ENCODE assay signal across 8 cellular contexts in genomic region chr3:127822836-127823589, GRCh38. TPM values are rescaled to one million over a fixed set of nuclear protein-coding genes. Genes with fewer than 3 reads are reported as not detected.
A peak's percentile ranks its signal among the peaks of the same experiment; 100 is the strongest.
DNase-seq lines count a peak whose midpoint lies in the region; ATAC-seq and TF ChIP-seq lines count a peak whose summit lies in the region.

No MANE protein-coding gene starts in this region.

- ATAC-seq in HG02678 (IDR thresholded peaks at IDR 0.05; ENCODE audit: unreplicated experiment), result peak; percentile 58

- peaks cover 73% of the 10 kb centered on the region for H3K27me3 Mint-ChIP-seq in activated naive CD4-positive, alpha-beta T cell treated with anti-CD3 and anti-CD28 coated beads, Interleukin-2, amount 10 ng/mL, durations not matched to agents 7 days and 5 days
- peaks cover 63% of the 10 kb centered on the region for H3K27me3 Mint-ChIP-seq in nephron progenitor cell (ENCODE audit: low read depth, poor library complexity)

- peak; percentile 35 for TF ChIP-seq CTCF in VCaP (conservative IDR thresholded peaks at IDR 0.05)
- TF ChIP-seq CTCF in fibroblast of pulmonary artery (IDR thresholded peaks at IDR 0.05; ENCODE audit: low read length, missing control alignments), result no peak
- TF ChIP-seq CTCF in nephron progenitor cell (IDR thresholded peaks at IDR 0.05), result no peak

- peaks cover 9% of the 10 kb centered on the region for H3K4me1 Mint-ChIP-seq in activated naive CD4-positive, alpha-beta T cell treated with anti-CD3 and anti-CD28 coated beads, Interleukin-2, amount 10 ng/mL, durations not matched to agents 7 days and 5 days
- peaks cover 31% of the 10 kb centered on the region for H3K4me1 Mint-ChIP-seq in nephron progenitor cell

- H3K27ac ChIP-seq in VCaP, result peak overlapping the region; percentile 94

- DNase-seq in activated naive CD4-positive, alpha-beta T cell treated with anti-CD3 and anti-CD28 coated beads, Interleukin-2, amount 10 ng/mL, durations not matched to agents 7 days and 5 days, result no peak
- DNase-seq in activated naive CD4-positive, alpha-beta T cell treated with Interleukin-2 at 50 U/mL for 16 hours, result no peak
- DNase-seq in fibroblast of pulmonary artery (ENCODE audit: low read depth) (no peak), nephron progenitor cell (peak; percentile 57), SK-N-DZ (ENCODE audit: low spot score) (no peak), OCI-M2 (lab: John Stamatoyannopoulos, UW; ENCODE audit: unreplicated experiment) (no peak)

- peak overlapping the region; percentile 72 for H3K4me3 ChIP-seq in fibroblast of pulmonary artery (replicated peaks; ENCODE audit: low read depth, low read length)

- H3K9me3 Mint-ChIP-seq in activated naive CD4-positive, alpha-beta T cell treated with anti-CD3 and anti-CD28 coated beads, Interleukin-2, amount 10 ng/mL, durations not matched to agents 7 days and 5 days, result peaks cover 1% of the 10 kb centered on the region
- peaks cover 18% of the 10 kb centered on the region for H3K9me3 Mint-ChIP-seq in nephron progenitor cell

- CTCF ChIA-PET in activated naive CD4-positive, alpha-beta T cell treated with anti-CD3 and anti-CD28 coated beads, Interleukin-2, amount 10 ng/mL, durations not matched to agents 7 days and 5 days (lab: Charles Lee), result interaction anchor here (0.9 to 2.0 kb wide), 4 partner anchors 9 to 34 kb away, joined by 3 to 13 read pairs (median 4); no protein-coding TSS in a partner anchor

- H3K27ac Mint-ChIP-seq in activated naive CD4-positive, alpha-beta T cell treated with anti-CD3 and anti-CD28 coated beads, Interleukin-2, amount 10 ng/mL, durations not matched to agents 7 days and 5 days, result no peak overlapping the region
- H3K27ac Mint-ChIP-seq in nephron progenitor cell, result no peak overlapping the region

- no peaks in the 10 kb centered on the region for H3K36me3 Mint-ChIP-seq in activated naive CD4-positive, alpha-beta T cell treated with anti-CD3 and anti-CD28 coated beads, Interleukin-2, amount 10 ng/mL, durations not matched to agents 7 days and 5 days
- H3K36me3 Mint-ChIP-seq in nephron progenitor cell (ENCODE audit: low read depth), result no peaks in the 10 kb centered on the region

- H3K4me3 Mint-ChIP-seq in activated naive CD4-positive, alpha-beta T cell treated with anti-CD3 and anti-CD28 coated beads, Interleukin-2, amount 10 ng/mL, durations not matched to agents 7 days and 5 days, result peak overlapping the region; percentile 73
- H3K4me3 Mint-ChIP-seq in nephron progenitor cell, result peak overlapping the region; percentile 91

RNA-seq across cellular contexts. Expression of gene MGLL, which starts 0.7 kb away (rescaled TPM):
- not detected in 2 replicates for polyA plus RNA-seq in SK-N-DZ (2014; cell fraction: cytosol; rRNA removed)
- polyA plus RNA-seq in SK-N-DZ (2014; cell fraction: nucleus; rRNA removed), result not detected in 2 replicates
